1 cellular context compared by ENCODE assay signal in genomic region chr1:203187306-203188264, GRCh38.
TF ChIP-seq lines count a peak whose summit lies in the region.

No MANE protein-coding gene starts in this region.

TF ChIP-seq in H1, 55 proteins besides CTCF, POLR2A, EP300 and RAD21:
- TF ChIP-seq CHD1 (IDR thresholded peaks at IDR 0.05; ENCODE audit: low read depth, low read length) (no peak), FOSL1 (IDR thresholded peaks at IDR 0.05; ENCODE audit: insufficient read depth, low read depth, low read length) (no peak), CBX5 (IDR thresholded peaks at IDR 0.05; ENCODE audit: low read depth, low read length) (no peak), GABPA (IDR thresholded peaks at IDR 0.05; ENCODE audit: borderline replicate concordance, insufficient read depth, low read length) (no peak), CBX8 (IDR thresholded peaks at IDR 0.05; ENCODE audit: borderline replicate concordance, low read depth, low read length) (no peak), CREB1 (IDR thresholded peaks at IDR 0.05) (no peak), MAFK (IDR thresholded peaks at IDR 0.05; ENCODE audit: low read depth, low read length) (no peak)
